Comparison of ENCODE assay signal across 1 cellular context in the genomic region with DNA sequence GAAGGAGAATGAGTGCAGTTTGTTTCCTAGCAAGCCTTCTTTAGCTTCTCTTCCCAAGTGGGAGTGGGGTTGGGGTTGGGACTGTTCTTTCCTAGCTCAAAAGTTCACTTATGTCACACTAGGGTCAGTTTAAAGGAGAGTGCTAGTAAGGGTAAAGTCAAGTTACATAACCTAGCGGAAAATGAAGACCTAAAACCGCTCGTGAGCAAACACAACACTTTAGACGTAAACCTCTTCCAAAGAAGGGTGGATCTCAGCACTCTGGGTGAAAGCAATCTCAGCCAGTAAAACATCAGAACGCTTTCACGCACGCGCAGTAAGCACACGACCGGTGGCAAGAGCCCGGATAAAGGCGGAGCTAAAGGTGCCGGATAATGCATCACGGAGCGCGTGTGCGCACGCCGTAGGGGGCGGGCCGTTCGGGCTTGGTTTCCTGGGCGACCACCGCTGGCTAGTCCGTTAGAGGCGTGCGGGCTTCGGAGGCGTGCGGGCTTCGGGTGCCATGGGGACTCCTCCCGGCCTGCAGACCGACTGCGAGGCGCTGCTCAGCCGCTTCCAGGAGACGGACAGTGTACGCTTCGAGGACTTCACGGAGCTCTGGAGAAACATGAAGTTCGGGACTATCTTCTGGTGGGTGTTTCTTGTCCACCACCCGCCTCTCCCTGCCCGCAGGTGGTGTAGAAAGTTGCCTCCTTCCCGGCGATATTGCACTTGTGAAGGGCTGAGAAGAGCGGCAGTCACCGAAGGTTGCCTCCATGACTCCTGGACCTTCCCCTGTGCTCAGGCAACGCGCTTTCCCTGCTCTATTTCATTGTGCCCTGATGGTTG.
A peak's percentile ranks its signal among the peaks of the same experiment; 100 is the strongest.
TF ChIP-seq lines count a peak whose summit lies in the region.

Gene SNAPC1 (plus strand): TSS at position 462 of the 828 bp plus-strand sequence. CDS start 41 bp downstream, at position 503.

TF ChIP-seq in HepG2, 621 proteins besides CTCF, POLR2A, EP300 and RAD21 (continued from another document and continues in another):
- TF ChIP-seq ZNF460 (CRISPR knock-in tag; IDR thresholded peaks at IDR 0.05; ENCODE audit: borderline replicate concordance) (no peak), ZBTB3 (CRISPR knock-in tag; IDR thresholded peaks at IDR 0.05; ENCODE audit: borderline replicate concordance, low read depth) (no peak), ZNF605 (CRISPR knock-in tag; IDR thresholded peaks at IDR 0.05) (peak; percentile 85; the same call in 1 of the 2 replicates), ZNF563 (CRISPR knock-in tag; IDR thresholded peaks at IDR 0.05) (peak; percentile 98), KAT7 (CRISPR knock-in tag; IDR thresholded peaks at IDR 0.05; ENCODE audit: borderline replicate concordance) (peak; percentile 84), SPEN (CRISPR knock-in tag; IDR thresholded peaks at IDR 0.05; ENCODE audit: low read depth) (peak; percentile 79), TFAP4 (IDR thresholded peaks at IDR 0.05; ENCODE audit: borderline replicate concordance, low read depth) (peak; percentile 15; the same call in 1 of the 2 replicates), ATM (IDR thresholded peaks at IDR 0.05; ENCODE audit: borderline replicate concordance) (no peak), FOXA3 (CRISPR knock-in tag; IDR thresholded peaks at IDR 0.05) (0 out of 2 replicates have a peak, but pooled peaks have one; percentile 29), ZNF629 (CRISPR knock-in tag; conservative IDR thresholded peaks at IDR 0.05) (no peak), SOX13 (IDR thresholded peaks at IDR 0.05) (no peak), SOX13 (CRISPR knock-in tag; conservative IDR thresholded peaks at IDR 0.05 in 1 of 2, IDR thresholded peaks at IDR 0.05 in 1 of 2) (peak in 1 of 2 experiments; percentile 21; a peak in 1 of 4 replicates), ZSCAN25 (CRISPR knock-in tag; IDR thresholded peaks at IDR 0.05) (no peak), GATAD1 (CRISPR knock-in tag; IDR thresholded peaks at IDR 0.05) (0 out of 2 replicates have a peak, but pooled peaks have one; percentile 37), MAF1 (CRISPR knock-in tag; IDR thresholded peaks at IDR 0.05; ENCODE audit: borderline replicate concordance) (no peak), MXI1 (IDR thresholded peaks at IDR 0.05; ENCODE audit: borderline replicate concordance, low read depth, low read length) (peak; percentile 91; the same call in 2 of the 3 replicates), ZNF552 (CRISPR knock-in tag; IDR thresholded peaks at IDR 0.05; ENCODE audit: borderline replicate concordance) (no peak), ZNF205 (CRISPR knock-in tag; IDR thresholded peaks at IDR 0.05) (0 out of 2 replicates have a peak, but pooled peaks have one; percentile 24), SP2 (CRISPR knock-in tag; IDR thresholded peaks at IDR 0.05) (peak; percentile 71), IRF9 (CRISPR knock-in tag; IDR thresholded peaks at IDR 0.05; ENCODE audit: borderline replicate concordance) (peak; percentile 79; the same call in 1 of the 2 replicates), ZGPAT (CRISPR knock-in tag; IDR thresholded peaks at IDR 0.05) (peak; percentile 68), ZNF749 (CRISPR knock-in tag; IDR thresholded peaks at IDR 0.05; ENCODE audit: borderline replicate concordance) (peak; percentile 61; the same call in 1 of the 2 replicates), FOXO1 (CRISPR knock-in tag; IDR thresholded peaks at IDR 0.05) (no peak), ZNF225 (CRISPR knock-in tag; IDR thresholded peaks at IDR 0.05) (peak; percentile 57; the same call in 1 of the 2 replicates), GMEB1 (CRISPR knock-in tag; IDR thresholded peaks at IDR 0.05; ENCODE audit: borderline replicate concordance) (peak; percentile 93), ZNF782 (CRISPR knock-in tag; IDR thresholded peaks at IDR 0.05; ENCODE audit: borderline replicate concordance) (0 out of 2 replicates have a peak, but pooled peaks have one; percentile 21), SOX6 (IDR thresholded peaks at IDR 0.05) (no peak), SOX6 (CRISPR knock-in tag; IDR thresholded peaks at IDR 0.05) (peak; percentile 45; the same call in 1 of the 2 replicates), ZNF619 (CRISPR knock-in tag; IDR thresholded peaks at IDR 0.05) (peak; percentile 47; the same call in 1 of the 2 replicates), EEA1 (CRISPR knock-in tag; IDR thresholded peaks at IDR 0.05; ENCODE audit: borderline replicate concordance) (no peak), NFYB (CRISPR knock-in tag; IDR thresholded peaks at IDR 0.05) (peak; percentile 57; the same call in 1 of the 2 replicates), ZNF570 (CRISPR knock-in tag; IDR thresholded peaks at IDR 0.05; ENCODE audit: borderline replicate concordance) (no peak), KLF11 (CRISPR knock-in tag; IDR thresholded peaks at IDR 0.05) (0 out of 2 replicates have a peak, but pooled peaks have one; percentile 49), SP4 (CRISPR knock-in tag; IDR thresholded peaks at IDR 0.05) (peak; percentile 71), HDAC2 (CRISPR knock-in tag; IDR thresholded peaks at IDR 0.05) (peak; percentile 41; the same call in 1 of the 2 replicates), SMAD1 (CRISPR knock-in tag; IDR thresholded peaks at IDR 0.05; ENCODE audit: borderline replicate concordance, low read depth) (peak; percentile 79; the same call in 1 of the 2 replicates), ZNF441 (CRISPR knock-in tag; IDR thresholded peaks at IDR 0.05; ENCODE audit: borderline replicate concordance) (peak; percentile 73; the same call in 1 of the 2 replicates), HINFP (CRISPR knock-in tag; IDR thresholded peaks at IDR 0.05; ENCODE audit: low read depth) (no peak), PHF8 (CRISPR knock-in tag; IDR thresholded peaks at IDR 0.05) (peak; percentile 62), TEF (CRISPR knock-in tag; IDR thresholded peaks at IDR 0.05) (peak; percentile 46; the same call in 1 of the 2 replicates), ZNF879 (CRISPR knock-in tag; IDR thresholded peaks at IDR 0.05) (0 out of 2 replicates have a peak, but pooled peaks have one; percentile 48), NFYC (CRISPR knock-in tag; IDR thresholded peaks at IDR 0.05) (peak; percentile 70), ERF (CRISPR knock-in tag; IDR thresholded peaks at IDR 0.05) (peak; percentile 59; the same call in 1 of the 2 replicates)
- TF ChIP-seq, protein P1, sequence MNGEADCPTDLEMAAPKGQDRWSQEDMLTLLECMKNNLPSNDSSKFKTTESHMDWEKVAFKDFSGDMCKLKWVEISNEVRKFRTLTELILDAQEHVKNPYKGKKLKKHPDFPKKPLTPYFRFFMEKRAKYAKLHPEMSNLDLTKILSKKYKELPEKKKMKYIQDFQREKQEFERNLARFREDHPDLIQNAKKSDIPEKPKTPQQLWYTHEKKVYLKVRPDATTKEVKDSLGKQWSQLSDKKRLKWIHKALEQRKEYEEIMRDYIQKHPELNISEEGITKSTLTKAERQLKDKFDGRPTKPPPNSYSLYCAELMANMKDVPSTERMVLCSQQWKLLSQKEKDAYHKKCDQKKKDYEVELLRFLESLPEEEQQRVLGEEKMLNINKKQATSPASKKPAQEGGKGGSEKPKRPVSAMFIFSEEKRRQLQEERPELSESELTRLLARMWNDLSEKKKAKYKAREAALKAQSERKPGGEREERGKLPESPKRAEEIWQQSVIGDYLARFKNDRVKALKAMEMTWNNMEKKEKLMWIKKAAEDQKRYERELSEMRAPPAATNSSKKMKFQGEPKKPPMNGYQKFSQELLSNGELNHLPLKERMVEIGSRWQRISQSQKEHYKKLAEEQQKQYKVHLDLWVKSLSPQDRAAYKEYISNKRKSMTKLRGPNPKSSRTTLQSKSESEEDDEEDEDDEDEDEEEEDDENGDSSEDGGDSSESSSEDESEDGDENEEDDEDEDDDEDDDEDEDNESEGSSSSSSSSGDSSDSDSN (CRISPR knock-in tag; IDR thresholded peaks at IDR 0.05) = peak; percentile 67
- TF ChIP-seq, protein P2, sequence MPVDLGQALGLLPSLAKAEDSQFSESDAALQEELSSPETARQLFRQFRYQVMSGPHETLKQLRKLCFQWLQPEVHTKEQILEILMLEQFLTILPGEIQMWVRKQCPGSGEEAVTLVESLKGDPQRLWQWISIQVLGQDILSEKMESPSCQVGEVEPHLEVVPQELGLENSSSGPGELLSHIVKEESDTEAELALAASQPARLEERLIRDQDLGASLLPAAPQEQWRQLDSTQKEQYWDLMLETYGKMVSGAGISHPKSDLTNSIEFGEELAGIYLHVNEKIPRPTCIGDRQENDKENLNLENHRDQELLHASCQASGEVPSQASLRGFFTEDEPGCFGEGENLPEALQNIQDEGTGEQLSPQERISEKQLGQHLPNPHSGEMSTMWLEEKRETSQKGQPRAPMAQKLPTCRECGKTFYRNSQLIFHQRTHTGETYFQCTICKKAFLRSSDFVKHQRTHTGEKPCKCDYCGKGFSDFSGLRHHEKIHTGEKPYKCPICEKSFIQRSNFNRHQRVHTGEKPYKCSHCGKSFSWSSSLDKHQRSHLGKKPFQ (CRISPR knock-in tag; IDR thresholded peaks at IDR 0.05; ENCODE audit: insufficient replicate concordance) = no peak
